20 cellular contexts compared by ENCODE assay signal in the genomic region with DNA sequence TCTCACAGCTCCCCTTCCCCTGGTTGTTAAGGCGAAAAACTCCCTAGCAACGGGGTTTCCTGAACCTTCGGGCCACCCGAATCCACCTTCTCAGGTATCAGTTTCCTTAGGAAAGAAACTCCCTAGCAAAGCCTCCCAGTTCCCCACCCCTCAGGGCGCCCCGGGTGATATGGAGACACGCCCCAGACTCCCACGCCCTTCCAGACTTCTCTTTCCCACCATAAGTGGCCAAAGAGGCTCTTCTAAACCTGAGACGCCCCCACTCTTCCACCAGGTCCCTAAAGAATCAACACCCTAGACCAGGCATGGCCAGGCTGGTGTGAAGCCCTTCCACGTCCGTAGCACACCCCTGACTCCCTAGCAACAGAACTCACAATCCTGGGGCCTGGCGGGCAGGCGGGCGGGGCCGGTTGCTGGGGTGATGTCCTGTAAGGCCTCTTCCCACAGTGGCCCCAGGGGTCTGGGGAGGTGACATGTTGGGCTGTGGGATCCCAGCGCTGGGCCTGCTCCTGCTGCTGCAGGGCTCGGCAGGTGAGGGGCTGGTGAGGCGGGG. TPM values are rescaled to one million over a fixed set of nuclear protein-coding genes. Genes with fewer than 3 reads are reported as not detected.
DNase-seq lines count a peak whose midpoint lies in the region; ATAC-seq and TF ChIP-seq lines count a peak whose summit lies in the region.
"Had no signal": no experiment of that assay in that cellular context is flagged by ENCODE, and none has a peak within 500 bp of the region (broad histone marks: within the 10 kb centered on the region; RNA-seq: fewer than 3 reads in every experiment).

A gene (plus strand): TSS at position 446 of the 553 bp plus-strand sequence. CDS start 28 bp downstream, at position 474.

- TF ChIP-seq CTCF in glutamatergic neuron (IDR thresholded peaks at IDR 0.05; ENCODE audit: partially characterized antibody, unreplicated experiment) = no peak
- no peak for TF ChIP-seq CTCF in neural progenitor cell (IDR thresholded peaks at IDR 0.05)
- TF ChIP-seq CTCF in ovary (IDR thresholded peaks at IDR 0.05) = no peak
- TF ChIP-seq CTCF in body of pancreas (IDR thresholded peaks at IDR 0.05) = no peak

- no peak for TF ChIP-seq EP300 in ovary (IDR thresholded peaks at IDR 0.05)

- peak within 1 kb of the TSS; percentile 73 for H2AFZ ChIP-seq in neural progenitor cell (replicated peaks)
- H2AFZ ChIP-seq: GM23248 had no signal

- H3K27ac ChIP-seq in neural progenitor cell (no peak within 1 kb of the TSS), ovary (no peak within 1 kb of the TSS), body of pancreas (no peak within 1 kb of the TSS)
- H3K27ac ChIP-seq: GM23248 had no signal

- H3K4me2 ChIP-seq in neural progenitor cell = peak within 1 kb of the TSS; percentile 84

- peaks cover 18% of the 10 kb centered on the region for H3K9me3 Mint-ChIP-seq in glutamatergic neuron (ENCODE audit: unreplicated experiment)
- no peaks in the 10 kb centered on the region for H3K9me3 Mint-ChIP-seq in neural progenitor cell
- H3K9me3 Mint-ChIP-seq: activated T-helper 2 cell treated with anti-CD3 and anti-CD28 coated beads, Interferon-gamma antibody, Interleukin-2, Interleukin-4, amounts not matched to agents 10 μg/mL and 5 μg/mL and 100 μg/mL, durations not matched to agents 14 hours and 24 hours and 36 hours; dendritic cell treated with granulocyte-macrophage colony-stimulating factor and Interleukin-4, amounts not matched to agents 40 ng/mL and 50 ng/mL, for 4 days; stimulated activated naive CD8-positive, alpha-beta T cell treated with anti-CD3 and anti-CD28 coated beads, Interleukin-15, Interleukin-2, amounts not matched to agents 100 ng/mL and 50 ng/mL, for 24 hours had no signal

- H3K9me3 ChIP-seq in neural progenitor cell (ENCODE audit: low read depth) (no peaks in the 10 kb centered on the region), ovary (no peaks in the 10 kb centered on the region), body of pancreas (no peaks in the 10 kb centered on the region)

- 81 to 85% (median 83%) methylated on average over 18 of the region's 18 CpGs for WGBS in ovary, 3 donors
- 17 to 18% methylated on average over 9 to 13 of the region's 18 CpGs for WGBS in body of pancreas, 2 donors

- DNase-seq in H7 (peak; percentile 84), OCI-M1 (lab: John Stamatoyannopoulos, UW) (peak; percentile 21), glutamatergic neuron (no peak), neural progenitor cell (ENCODE audit: low spot score) (peak; percentile 46), ovary (no peak), body of pancreas (no peak)
- DNase-seq: activated CD4-positive, alpha-beta T cell treated with anti-CD3 and anti-CD28 coated beads, Interleukin-2, amount 50 U/mL, for 48 hours; aorta; C1 segment of cervical spinal cord; GF-D8; GM23248; NCI-H345; T1000 had no signal

- no peaks in the 10 kb centered on the region for H3K79me2 ChIP-seq in neural progenitor cell (ENCODE audit: low read depth)

- no peaks in the 10 kb centered on the region for H3K36me3 ChIP-seq in H7 (replicated peaks; ENCODE audit: control insufficient read depth, insufficient read depth, low read length)
- H3K36me3 ChIP-seq in neural progenitor cell = no peaks in the 10 kb centered on the region
- H3K36me3 ChIP-seq in ovary = no peaks in the 10 kb centered on the region
- no peaks in the 10 kb centered on the region for H3K36me3 ChIP-seq in body of pancreas (replicated peaks in 1 of 2; ENCODE audit: insufficient read depth in 1 of 2, low read depth in 2 of 2)

- no peak for TF ChIP-seq POLR2A in ovary (IDR thresholded peaks at IDR 0.05)
- TF ChIP-seq POLR2A in body of pancreas (IDR thresholded peaks at IDR 0.05) = no peak

- H3K4me3 Mint-ChIP-seq in glutamatergic neuron (ENCODE audit: unreplicated experiment) (peak within 1 kb of the TSS; percentile 77), neural progenitor cell (no peak within 1 kb of the TSS)
- H3K4me3 Mint-ChIP-seq: dendritic cell treated with granulocyte-macrophage colony-stimulating factor and Interleukin-4, amounts not matched to agents 40 ng/mL and 50 ng/mL, for 4 days; stimulated activated naive CD8-positive, alpha-beta T cell treated with anti-CD3 and anti-CD28 coated beads, Interleukin-15, Interleukin-2, amounts not matched to agents 100 ng/mL and 50 ng/mL, for 24 hours had no signal

- peak within 1 kb of the TSS; percentile 93 for H3K27ac Mint-ChIP-seq in glutamatergic neuron (ENCODE audit: unreplicated experiment)
- H3K27ac Mint-ChIP-seq in neural progenitor cell = no peak within 1 kb of the TSS
- H3K27ac Mint-ChIP-seq: activated T-helper 2 cell treated with anti-CD3 and anti-CD28 coated beads, Interferon-gamma antibody, Interleukin-2, Interleukin-4, amounts not matched to agents 10 μg/mL and 5 μg/mL and 100 μg/mL, durations not matched to agents 14 hours and 24 hours and 36 hours; dendritic cell treated with granulocyte-macrophage colony-stimulating factor and Interleukin-4, amounts not matched to agents 40 ng/mL and 50 ng/mL, for 4 days; stimulated activated naive CD8-positive, alpha-beta T cell treated with anti-CD3 and anti-CD28 coated beads, Interleukin-15, Interleukin-2, amounts not matched to agents 100 ng/mL and 50 ng/mL, for 24 hours had no signal

- peaks cover 30% of the 10 kb centered on the region for H3F3A ChIP-seq in neural progenitor cell (ENCODE audit: low read depth)

- H3K27me3 ChIP-seq in H7 (ENCODE audit: control insufficient read depth, insufficient read depth, low read length) = peaks cover 19% of the 10 kb centered on the region
- H3K27me3 ChIP-seq in neural progenitor cell = peaks cover 64% of the 10 kb centered on the region
- no peaks in the 10 kb centered on the region for H3K27me3 ChIP-seq in ovary
- peaks cover 0 to 19% of the 10 kb centered on the region in 2 donors for H3K27me3 ChIP-seq in body of pancreas

- no peak within 1 kb of the TSS for H3K9ac ChIP-seq in neural progenitor cell
- H3K9ac ChIP-seq: GM23248 had no signal

- intact Hi-C loops in ovary (cut with DNase I) (loop anchor here in 2 of 4 donors (10.0 kb wide), 2 partner anchors 92 to 232 kb away; a partner anchor contains a TSS), body of pancreas (cut with DNase I) (no loop called here)

- no peak for ATAC-seq in HG03159 (IDR thresholded peaks at IDR 0.05; ENCODE audit: unreplicated experiment)
- no peak for ATAC-seq in body of pancreas

- H3K4me3 ChIP-seq in H7 (ENCODE audit: insufficient read depth, low read depth, low read length) = peak within 1 kb of the TSS; percentile 43
- H3K4me3 ChIP-seq in neural progenitor cell = peak within 1 kb of the TSS; percentile 39
- H3K4me3 ChIP-seq in ovary = no peak within 1 kb of the TSS
- H3K4me3 ChIP-seq in body of pancreas = no peak within 1 kb of the TSS
- H3K4me3 ChIP-seq: GM23248 had no signal

- H3K4me1 ChIP-seq in neural progenitor cell (peaks cover 42% of the 10 kb centered on the region), ovary (ENCODE audit: insufficient read depth) (no peaks in the 10 kb centered on the region), body of pancreas (peaks cover 14% of the 10 kb centered on the region)

- peaks cover 16% of the 10 kb centered on the region for H3K27me3 Mint-ChIP-seq in glutamatergic neuron (ENCODE audit: unreplicated experiment)
- H3K27me3 Mint-ChIP-seq in neural progenitor cell (ENCODE audit: insufficient read depth, low read depth) = peaks cover 24% of the 10 kb centered on the region

- H3K36me3 Mint-ChIP-seq in glutamatergic neuron (ENCODE audit: unreplicated experiment) (no peaks in the 10 kb centered on the region), neural progenitor cell (no peaks in the 10 kb centered on the region)

- no peaks in the 10 kb centered on the region for H4K20me1 ChIP-seq in neural progenitor cell (ENCODE audit: low read depth)

- H3K4me1 Mint-ChIP-seq in glutamatergic neuron (ENCODE audit: low read depth, unreplicated experiment) (peaks cover 21% of the 10 kb centered on the region), neural progenitor cell (peaks cover 24% of the 10 kb centered on the region)

RNA-seq across cellular contexts. Expression of the gene that starts here (rescaled TPM):
- not detected in 2 replicates for total RNA-seq in H7 (2014; rRNA removed; shearing (Covaris generic))
- total RNA-seq in glutamatergic neuron (ENCODE audit: unreplicated experiment) = 3.7 TPM
- total RNA-seq in neural progenitor cell (ENCODE audit: low replicate concordance) = not detected in 2 replicates
- 10 to 100 TPM in 1 of 7 donors, 1 to 10 TPM in 3, under 1 TPM in 1, not detected in 2; 0.72 to 45.1 (median 2.5) TPM for total RNA-seq in ovary
- not detected for polyA plus RNA-seq in ovary
- total RNA-seq in body of pancreas = not detected
- total RNA-seq: activated T-helper 2 cell treated with anti-CD3 and anti-CD28 coated beads, Interferon-gamma antibody, Interleukin-2, Interleukin-4, amounts not matched to agents 10 μg/mL and 5 μg/mL and 100 μg/mL, durations not matched to agents 14 hours and 24 hours and 36 hours; aorta; GM23248; kidney epithelial cell; RPMI7951 had no signal
- polyA plus RNA-seq: aorta, GM23248, neural cell had no signal

Comparison
In these comparisons a context has a peak if more than half of its experiments do, and no peak if none do; other contexts are left out.
1. Peak in DNase-seq and H3K4me3 ChIP-seq in H7; RNA of the gene not detected or under 1 TPM.
2. Peak in DNase-seq, H3K4me3 ChIP-seq and H3K4me2 ChIP-seq in neural progenitor cell; RNA of the gene not detected or under 1 TPM.